ENCODE assay signal across 8 cellular contexts in genomic region chr1:212980123-212980800, GRCh38. TPM values are rescaled to one million over a fixed set of nuclear protein-coding genes. Genes with fewer than 3 reads are reported as not detected.
DNase-seq lines count a peak whose midpoint lies in the region; ATAC-seq and TF ChIP-seq lines count a peak whose summit lies in the region.

No MANE protein-coding gene starts in this region.

- TF ChIP-seq CTCF in mucosa of descending colon (IDR thresholded peaks at IDR 0.05) = no peak

- H3K4me3 ChIP-seq in mesodermal cell (ENCODE audit: extremely low read depth, insufficient read depth, low read length, poor library complexity, severe bottlenecking) (no peak overlapping the region), mucosa of descending colon (no peak overlapping the region)

- 87 to 93% methylated on average over 3 to 6 of the region's 7 CpGs for WGBS in mesodermal cell (ENCODE audit: insufficient coverage in 2 of 2), 2 experiments

- H3K36me3 ChIP-seq in mesodermal cell (ENCODE audit: control insufficient read depth, insufficient read depth, low read length) (peaks cover 16% of the 10 kb centered on the region), mucosa of descending colon (ENCODE audit: low read depth) (no peaks in the 10 kb centered on the region)

- ATAC-seq in HG03439 (IDR thresholded peaks at IDR 0.05; ENCODE audit: unreplicated experiment) = peak; percentile 9
- ATAC-seq in GM18498 (IDR thresholded peaks at IDR 0.05; ENCODE audit: unreplicated experiment) = no peak
- no peak for ATAC-seq in mucosa of descending colon
- no peak for ATAC-seq in HG02852 (IDR thresholded peaks at IDR 0.05; ENCODE audit: unreplicated experiment)

- intact Hi-C loops in mucosa of descending colon (cut with DNase I, micrococcal nuclease) = no loop called here

- H3K27ac ChIP-seq in mesodermal cell (ENCODE audit: low read depth, low read length, severe bottlenecking) = peak overlapping the region; percentile 16

- DNase-seq in EH (ENCODE audit: low read depth) (peak; percentile 21), dermis blood vessel endothelial cell (peak; percentile 50), COR-L47 (lab: John Stamatoyannopoulos, UW) (no peak), mucosa of descending colon (no peak)

- no peaks in the 10 kb centered on the region for H3K9me3 ChIP-seq in mesodermal cell (ENCODE audit: control insufficient read depth, low read length)
- H3K9me3 ChIP-seq in mucosa of descending colon = no peaks in the 10 kb centered on the region

- H3K4me1 ChIP-seq in mesodermal cell (ENCODE audit: control insufficient read depth, insufficient read depth, low read length, poor library complexity, severe bottlenecking) = peaks cover 8% of the 10 kb centered on the region
- H3K4me1 ChIP-seq in mucosa of descending colon (ENCODE audit: low read depth) = no peaks in the 10 kb centered on the region

RNA-seq across cellular contexts. Expression of gene VASH2, which starts 29.9 kb away (rescaled TPM):
- total RNA-seq in dermis blood vessel endothelial cell (0.17 and 0.19 TPM in 2 replicates), mucosa of descending colon (under 1 TPM; 0.25 to 0.78 (median 0.41) TPM)
- 9.2 TPM for polyA plus RNA-seq in mesodermal cell (2013, experiment 1 of 2)
- 9.3 TPM for polyA plus RNA-seq in mesodermal cell (2013, experiment 2 of 2)

RNA-seq across cellular contexts. Expression of gene ANGEL2, which starts 35.4 kb away (rescaled TPM):
- total RNA-seq in dermis blood vessel endothelial cell (40.9 and 43.1 TPM in 2 replicates), mucosa of descending colon (10 to 100 TPM; 24.7 to 35.1 (median 33.3) TPM)
- 19.0 TPM for polyA plus RNA-seq in mesodermal cell (2013, experiment 1 of 2)
- polyA plus RNA-seq in mesodermal cell (2013, experiment 2 of 2) = 22.0 TPM

Comparison
In these comparisons a context has a peak if more than half of its experiments do, and no peak if none do; other contexts are left out.
1. DNase-seq: peak in EH (single experiment) and dermis blood vessel endothelial cell (single experiment); none in COR-L47 (single experiment) and mucosa of descending colon (0 of 3).